In the genomic region with DNA sequence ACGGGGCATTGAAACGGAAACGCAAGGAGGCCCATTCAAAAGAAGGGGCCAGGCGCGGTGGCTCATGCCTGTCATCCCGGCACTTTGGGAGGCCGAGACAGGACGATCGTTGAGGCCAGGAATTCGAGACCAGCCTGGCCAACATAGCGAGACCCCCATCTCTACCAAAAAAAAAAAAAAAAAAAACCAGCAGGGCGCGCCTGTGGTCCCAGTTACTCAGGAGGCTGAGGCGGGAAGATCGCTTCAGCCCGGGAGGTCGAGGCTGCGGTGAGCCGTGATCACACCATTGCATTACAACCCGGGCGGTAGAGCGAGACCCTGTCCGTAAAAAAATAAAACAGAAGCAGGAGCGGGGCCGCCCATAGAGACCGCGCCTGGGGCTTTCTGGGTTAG, we compare ENCODE assay signal across 8 cellular contexts. TPM values are rescaled to one million over a fixed set of nuclear protein-coding genes. Genes with fewer than 3 reads are reported as not detected.
DNase-seq lines count a peak whose midpoint lies in the region; ATAC-seq and TF ChIP-seq lines count a peak whose summit lies in the region.

No MANE protein-coding gene starts in this region.

- no peak for TF ChIP-seq CTCF in AG04450 (IDR thresholded peaks at IDR 0.05; ENCODE audit: low read depth, low read length)
- no peak for TF ChIP-seq CTCF in brain (conservative IDR thresholded peaks at IDR 0.05)

- H3K9me3 ChIP-seq in AG04450 (ENCODE audit: control insufficient read depth, insufficient read depth, low read length) (no peaks in the 10 kb centered on the region; the same call in 1 of the 2 replicates), mucosa of stomach (ENCODE audit: control insufficient read depth, low read length) (no peaks in the 10 kb centered on the region)

- H3K27me3 Mint-ChIP-seq in brain, result peaks cover 6% of the 10 kb centered on the region

- H3K9ac ChIP-seq in mucosa of stomach (ENCODE audit: low read length), result peak overlapping the region; percentile 97

- H3K4me3 ChIP-seq in AG04450 (ENCODE audit: low read depth, low read length) (peak overlapping the region; percentile 87), mucosa of stomach (ENCODE audit: low read length) (no peak overlapping the region)

- DNase-seq in AG04450 (ENCODE audit: low read depth, low spot score), result no peak
- DNase-seq in HT-29 (ENCODE audit: low spot score), result no peak
- DNase-seq in SW480 (ENCODE audit: low spot score), result no peak
- DNase-seq in HuH-7 (ENCODE audit: low spot score), result no peak
- DNase-seq in stimulated activated CD4-positive, alpha-beta T cell treated with anti-CD3 and anti-CD28 coated beads, Interleukin-4, amount 100 ng/mL, for 4 hours, result no peak

- POLR2A ChIA-PET in AG04450 (lab: Yijun Ruan, JAX), result no interaction called here

- peaks cover 39% of the 10 kb centered on the region for H3K4me1 ChIP-seq in mucosa of stomach (ENCODE audit: control insufficient read depth, insufficient read depth, low read length)

- H3K27ac ChIP-seq in AG04450 (ENCODE audit: low read depth, low read length), result peak overlapping the region; percentile 94

- peak overlapping the region; percentile 43 to 99 (median 89) for H3K27ac Mint-ChIP-seq in brain

- H3K36me3 ChIP-seq in mucosa of stomach (ENCODE audit: control insufficient read depth, insufficient read depth, low read length), result no peaks in the 10 kb centered on the region

- peaks cover 45% of the 10 kb centered on the region for H3K4me1 Mint-ChIP-seq in brain

- peak; percentile 10 for ATAC-seq in HG03045 (IDR thresholded peaks at IDR 0.05; ENCODE audit: unreplicated experiment)

- peaks cover 23% of the 10 kb centered on the region for H3K36me3 Mint-ChIP-seq in brain

- H3K4me3 Mint-ChIP-seq in brain, result peak overlapping the region; percentile 79 to 92 (median 86)

- CTCF ChIA-PET in AG04450 (lab: Charles Lee), result no interaction called here

- peaks cover 0 to 2% (median 0%) of the 10 kb centered on the region in 5 experiments for H3K9me3 Mint-ChIP-seq in brain

- H3K27me3 ChIP-seq in AG04450 (ENCODE audit: control insufficient read depth, insufficient read depth, low read length) (no peaks in the 10 kb centered on the region), mucosa of stomach (ENCODE audit: control insufficient read depth, insufficient read depth, low read length) (no peaks in the 10 kb centered on the region)

RNA-seq across cellular contexts. Expression of a gene that starts 0.4 kb away (rescaled TPM):
- 31.1 and 33.4 TPM in 2 replicates for polyA plus RNA-seq in AG04450 (2011; rRNA removed)
- 11.4 and 14.8 TPM in 2 replicates for polyA minus RNA-seq in AG04450 (2011; rRNA and poly(A)+ RNA removed)
- polyA plus RNA-seq in brain (ENCODE audit: insufficient read depth, low read depth, low replicate concordance), result 68.4 TPM
- total RNA-seq in HT-29 (2014; rRNA removed; shearing (Covaris generic)), result 129 and 149 TPM in 2 replicates

RNA-seq across cellular contexts. Expression of a gene that starts 13.4 kb away (rescaled TPM):
- polyA plus RNA-seq in AG04450 (2011; rRNA removed) (0.36 and 0.56 TPM in 2 replicates), brain (ENCODE audit: insufficient read depth, low read depth, low replicate concordance) (4.3 TPM)
- polyA minus RNA-seq in AG04450 (2011; rRNA and poly(A)+ RNA removed), result 0.23 and 0.91 TPM in 2 replicates
- 47.2 and 50.9 TPM in 2 replicates for total RNA-seq in HT-29 (2014; rRNA removed; shearing (Covaris generic))

RNA-seq across cellular contexts. Expression of a gene that starts 38.9 kb away (rescaled TPM):
- polyA plus RNA-seq in AG04450 (2011; rRNA removed), result 4.5 and 8.3 TPM in 2 replicates
- 4.2 and 4.8 TPM in 2 replicates for polyA minus RNA-seq in AG04450 (2011; rRNA and poly(A)+ RNA removed)
- polyA plus RNA-seq in brain (ENCODE audit: insufficient read depth, low read depth, low replicate concordance), result 17.9 TPM
- 92.6 and 95.0 TPM in 2 replicates for total RNA-seq in HT-29 (2014; rRNA removed; shearing (Covaris generic))
